ENCODE assay signal across 8 cellular contexts in genomic region chr4:87093443-87094123, GRCh38.
A peak's percentile ranks its signal among the peaks of the same experiment; 100 is the strongest.
DNase-seq lines count a peak whose midpoint lies in the region; ATAC-seq, FAIRE-seq and TF ChIP-seq lines count a peak whose summit lies in the region.

No MANE protein-coding gene starts in this region.

- H3K27ac ChIP-seq in H9 (ENCODE audit: insufficient read length, low read depth, low read length): no peak overlapping the region
- peak overlapping the region; percentile 13; the same call in 1 of the 2 replicates for H3K27ac ChIP-seq in GM12878 (ENCODE audit: control insufficient read depth, insufficient read depth)

- no peak overlapping the region for H2BK12ac ChIP-seq in H9 (ENCODE audit: insufficient read length, low read depth, low read length)

- peak; percentile 85 for TF ChIP-seq RAD21 in GM12878 (IDR thresholded peaks at IDR 0.05; ENCODE audit: insufficient read depth, low read depth, low read length)

- no peak overlapping the region for H3K14ac ChIP-seq in H9 (ENCODE audit: insufficient read depth, low read length)

- CTCF ChIA-PET in activated CD4-positive, alpha-beta T cell treated with anti-CD3 and anti-CD28 coated beads for 36 hours (lab: Charles Lee): interaction anchor here (0.5 to 6.8 kb wide), 20 partner anchors 10 to 595 kb away, joined by 3 to 91 read pairs (median 6); partner anchors contain the start of gene AFF1
- CTCF ChIA-PET in GM12878 (lab: Yijun Ruan, JAX): interaction anchor here (0.7 to 7.8 kb wide), 38 partner anchors 11 to 597 kb away, joined by 3 to 293 read pairs (median 5); partner anchors contain the start of gene AFF1

- no peak overlapping the region for H3K4me3 Mint-ChIP-seq in activated CD4-positive, alpha-beta T cell treated with anti-CD3 and anti-CD28 coated beads for 36 hours
- no peak overlapping the region for H3K4me3 Mint-ChIP-seq in H9

- 0 out of 4 replicates have a peak, but pooled peaks of 1 of the 2 experiments have one; percentile 9 for TF ChIP-seq EP300 in GM12878 (IDR thresholded peaks at IDR 0.05; ENCODE audit: borderline replicate concordance in 1 of 2, control insufficient read depth in 1 of 2, low read depth in 2 of 2, low read length in 2 of 2)

- no peak overlapping the region for H2BK15ac ChIP-seq in H9 (ENCODE audit: low read depth, low read length)

- no peaks in the 10 kb centered on the region for H3K9me3 Mint-ChIP-seq in activated CD4-positive, alpha-beta T cell treated with anti-CD3 and anti-CD28 coated beads for 36 hours (ENCODE audit: low read depth)
- H3K9me3 Mint-ChIP-seq in H9: no peaks in the 10 kb centered on the region

- H3K4me1 ChIP-seq in H9 (ENCODE audit: insufficient read depth, low read length): no peaks in the 10 kb centered on the region
- peaks cover 16% of the 10 kb centered on the region for H3K4me1 ChIP-seq in GM12878 (ENCODE audit: control insufficient read depth, insufficient read depth, low read length)

- POLR2A ChIA-PET in activated CD4-positive, alpha-beta T cell treated with anti-CD3 and anti-CD28 coated beads for 36 hours (lab: Charles Lee): interaction anchor here (2.9 kb wide), 1 partner anchor 88 kb away, joined by 14 read pairs; no protein-coding TSS in a partner anchor
- POLR2A ChIA-PET in GM12878 (lab: Charles Lee): interaction anchor here (0.5 to 2.0 kb wide), 9 partner anchors 22 to 171 kb away, joined by 4 to 13 read pairs (median 4); partner anchors contain the start of gene AFF1

- peak overlapping the region; percentile 78 for H3K27ac Mint-ChIP-seq in activated CD4-positive, alpha-beta T cell treated with anti-CD3 and anti-CD28 coated beads for 36 hours
- H3K27ac Mint-ChIP-seq in H9: no peak overlapping the region

- intact Hi-C loops in activated CD4-positive, alpha-beta T cell treated with anti-CD3 and anti-CD28 coated beads for 36 hours (cut with DNase I, micrococcal nuclease): loop anchor here (1.0 kb wide), 6 partner anchors 19 to 171 kb away; no protein-coding TSS in a partner anchor
- intact Hi-C loops in GM12878 (cut with micrococcal nuclease; ENCODE audit: unreplicated experiment): loop anchor here (1.0 to 5.0 kb wide), 5 partner anchors 21 to 596 kb away; no protein-coding TSS in a partner anchor

- H2AK5ac ChIP-seq in H9 (ENCODE audit: insufficient read length, low read length): no peak overlapping the region

- H3K23me2 ChIP-seq in H9 (ENCODE audit: insufficient read length, low read depth, low read length, poor library complexity, severe bottlenecking): no peaks in the 10 kb centered on the region

- H3K27me3 ChIP-seq in H9 (ENCODE audit: insufficient read depth, low read length) (no peaks in the 10 kb centered on the region), GM12878 (replicated peaks in 1 of 2; ENCODE audit: control insufficient read depth in 2 of 2, insufficient read depth in 2 of 2, low read length in 1 of 2) (no peaks in the 10 kb centered on the region)

- H2BK20ac ChIP-seq in H9 (ENCODE audit: low read depth, low read length, poor library complexity, severe bottlenecking): no peak overlapping the region

- H4K91ac ChIP-seq in H9 (ENCODE audit: insufficient read length, low read depth, low read length): no peak overlapping the region

- H3K23ac ChIP-seq in H9 (ENCODE audit: insufficient read length, low read depth, low read length): no peak overlapping the region

- no peak overlapping the region for H4K5ac ChIP-seq in H9 (ENCODE audit: insufficient read length, low read depth, low read length)

- H4K8ac ChIP-seq in H9 (replicated peaks; ENCODE audit: insufficient read length, low read depth, low read length): no peak overlapping the region

- SMC1A ChIA-PET in GM12878 (lab: Charles Lee; ENCODE audit: uncharacterized antibody, unreplicated experiment): interaction anchor here (0.8 to 6.9 kb wide), 34 partner anchors 10 to 597 kb away, joined by 3 to 267 read pairs (median 8); partner anchors contain the start of gene AFF1

- no peak overlapping the region for H3T11ph ChIP-seq in H9 (ENCODE audit: low read length)

- peaks cover 52% of the 10 kb centered on the region for H3K4me1 Mint-ChIP-seq in activated CD4-positive, alpha-beta T cell treated with anti-CD3 and anti-CD28 coated beads for 36 hours
- H3K4me1 Mint-ChIP-seq in H9: peaks cover 18% of the 10 kb centered on the region in 2 experiments

- H2AFZ ChIP-seq in H9 (ENCODE audit: low read length) (no peak overlapping the region), GM12878 (ENCODE audit: control insufficient read depth, low read depth, low read length) (no peak overlapping the region)

- TSS peak; percentile 6 for BruUV-seq in GM12878 (replicated peaks; lab: Mats Ljungman, UMichigan)

- no peaks in the 10 kb centered on the region for H3K79me1 ChIP-seq in H9 (ENCODE audit: insufficient read depth, low read depth, low read length, poor library complexity, severe bottlenecking)

- H3K9ac ChIP-seq in H9 (ENCODE audit: extremely low read depth, insufficient read length, low read length): no peak overlapping the region
- no peak overlapping the region for H3K9ac ChIP-seq in GM12878 (ENCODE audit: control insufficient read depth, insufficient read depth, low read length)

- no peak overlapping the region for H2BK120ac ChIP-seq in H9 (ENCODE audit: low read depth, low read length, poor library complexity, severe bottlenecking)

- peaks cover 23% of the 10 kb centered on the region for H3K36me3 Mint-ChIP-seq in activated CD4-positive, alpha-beta T cell treated with anti-CD3 and anti-CD28 coated beads for 36 hours (ENCODE audit: low read depth)
- peaks cover 3 to 22% (median 17%) of the 10 kb centered on the region in 3 experiments; a peak in 5 of 7 replicates for H3K36me3 Mint-ChIP-seq in H9 (ENCODE audit: insufficient read depth in 1 of 3, low read depth in 3 of 3)

- no peak overlapping the region for H2BK5ac ChIP-seq in H9 (ENCODE audit: insufficient read length, low read length)

- no peak overlapping the region for H3K56ac ChIP-seq in H9 (ENCODE audit: insufficient read length, low read depth, low read length)

- in situ Hi-C loops in SK-MEL-5 (cut with HindIII; ENCODE audit: low pct_unique_long_range_greater_than_20kb, low sequenced_read_pairs): no loop called here
- in situ Hi-C loops in GM12878 (cut with MboI): loop anchor here (5.0 kb wide), 1 partner anchor 171 kb away; no protein-coding TSS in a partner anchor

- H4K20me1 ChIP-seq in H9 (ENCODE audit: control insufficient read depth, insufficient read depth, insufficient read length) (no peaks in the 10 kb centered on the region), GM12878 (ENCODE audit: control insufficient read depth, insufficient read depth) (no peaks in the 10 kb centered on the region; the same call in 1 of the 2 replicates)

- H3K79me2 ChIP-seq in H9 (ENCODE audit: insufficient read depth, low read length) (no peaks in the 10 kb centered on the region), GM12878 (ENCODE audit: control insufficient read depth, insufficient read depth, low read length) (peaks cover 10% of the 10 kb centered on the region)

- ATAC-seq in activated CD4-positive, alpha-beta T cell treated with anti-CD3 and anti-CD28 coated beads for 36 hours: peak; percentile 79
- peak; percentile 93 for ATAC-seq in GM12878

- H3K18ac ChIP-seq in H9 (ENCODE audit: insufficient read length, low read depth, low read length): no peak overlapping the region

- H3K4me2 ChIP-seq in H9 (ENCODE audit: insufficient read depth, insufficient read length, low read length): no peak overlapping the region
- H3K4me2 ChIP-seq in GM12878 (ENCODE audit: control insufficient read depth, insufficient read depth): no peak overlapping the region

- WGBS in H9 (ENCODE audit: extremely low coverage, insufficient read length, low lambda C conversion rate): no CpG with 5 or more reads among the region's 4 CpGs
- 1% methylated on average over 4 of the region's 4 CpGs for WGBS in GM12878 (ENCODE audit: insufficient coverage, insufficient replicate concordance, low lambda C conversion rate, missing lambda C conversion rate)

- no peak for TF ChIP-seq POLR2A in GM12878 (IDR thresholded peaks at IDR 0.05; ENCODE audit: low read depth, low read length)

- peak; percentile 60 for DNase-seq in activated CD4-positive, alpha-beta T cell treated with anti-CD3 and anti-CD28 coated beads for 36 hours
- DNase-seq in activated CD4-positive, alpha-beta T cell treated with anti-CD3 and anti-CD28 coated beads for 1 hour: no peak
- DNase-seq in H9 (peak; percentile 50), LHCN-M2 (ENCODE audit: low read depth) (peak; percentile 44), SK-MEL-5 (ENCODE audit: low read depth, low spot score) (peak; percentile 73), GM12878 (ENCODE audit: low read depth, low spot score) (peak; percentile 43), inferior parietal cortex (ENCODE audit: extremely low spot score) (peak; percentile 78)
- DNase-seq in stimulated activated CD4-positive, alpha-beta T cell treated with anti-CD3 and anti-CD28 coated beads, Interleukin-2, amount 100 ng/mL, for 24 hours: peak; percentile 23 to 44

- TF ChIP-seq CTCF in H9 (conservative IDR thresholded peaks at IDR 0.05): peak; percentile 69
- TF ChIP-seq CTCF in GM12878 (IDR thresholded peaks at IDR 0.05 in 2 of 3, conservative IDR thresholded peaks at IDR 0.05 in 1 of 3; ENCODE audit: control insufficient read depth in 2 of 3, extremely low read depth in 1 of 3, insufficient read depth in 1 of 3, low read depth in 3 of 3, low read length in 3 of 3): peak; percentile 62 to 78 (median 64)

- FAIRE-seq in GM12878 (lab: Jason Lieb, UNC): peak; percentile 66

- RAD21 ChIA-PET in GM12878 (lab: Charles Lee; ENCODE audit: unreplicated experiment): interaction anchor here (0.6 to 6.6 kb wide), 29 partner anchors 9 to 597 kb away, joined by 3 to 183 read pairs (median 5); partner anchors contain the start of gene AFF1

- H3K9me3 ChIP-seq in H9 (ENCODE audit: control insufficient read depth, low read depth, low read length) (no peaks in the 10 kb centered on the region), GM12878 (replicated peaks; ENCODE audit: control insufficient read depth, insufficient read depth, low read length) (no peaks in the 10 kb centered on the region)

- no peak overlapping the region for H3K4ac ChIP-seq in H9 (ENCODE audit: low read depth, low read length)

- no peaks in the 10 kb centered on the region for H3K27me3 Mint-ChIP-seq in activated CD4-positive, alpha-beta T cell treated with anti-CD3 and anti-CD28 coated beads for 36 hours
- no peaks in the 10 kb centered on the region for H3K27me3 Mint-ChIP-seq in H9 (ENCODE audit: low read depth)

- no peak overlapping the region for H3K4me3 ChIP-seq in GM12878

- H3K36me3 ChIP-seq in GM12878 (ENCODE audit: control insufficient read depth in 2 of 2, insufficient read depth in 2 of 2, low read length in 1 of 2): peaks cover 2 to 31% of the 10 kb centered on the region in 2 experiments

TF ChIP-seq in GM12878, 131 proteins besides CTCF, POLR2A, EP300 and RAD21 (continues in another document):
- peak; percentile 84 for TF ChIP-seq ATF7 (IDR thresholded peaks at IDR 0.05; ENCODE audit: low read depth)
- TF ChIP-seq KAT2A (conservative IDR thresholded peaks at IDR 0.05; ENCODE audit: control insufficient read depth, low read depth, low read length): no peak
